8 cellular contexts compared by ENCODE assay signal in the genomic region with DNA sequence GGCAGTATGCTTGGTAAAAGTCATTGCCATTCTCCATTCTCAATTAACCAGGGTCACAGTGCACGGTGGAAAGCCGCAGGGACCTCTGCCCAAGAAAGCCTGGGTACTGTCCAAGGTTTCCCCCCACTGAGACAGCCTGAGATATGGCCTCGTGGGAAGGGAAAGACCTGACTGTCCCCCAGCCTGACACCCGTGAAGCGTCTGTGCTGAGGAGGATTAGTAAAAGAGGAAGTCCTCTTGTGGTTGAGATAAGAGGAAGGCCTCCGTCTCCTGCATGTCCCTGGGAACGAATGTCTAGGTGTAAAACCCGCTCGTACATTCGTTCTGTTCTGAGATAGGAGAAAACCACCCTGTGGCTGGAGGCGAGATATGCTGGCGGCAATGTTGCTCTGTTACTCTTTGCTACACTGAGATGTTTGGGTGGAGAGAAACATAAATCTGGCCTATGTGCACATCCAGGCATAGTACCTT.
A peak's percentile ranks its signal among the peaks of the same experiment; 100 is the strongest.
DNase-seq lines count a peak whose midpoint lies in the region; ATAC-seq and TF ChIP-seq lines count a peak whose summit lies in the region.
"Not testable (repeated sequence)": the region's sequence is repeated elsewhere in the genome, so short reads cannot be mapped to it uniquely, and the experiment has no call there.

No MANE protein-coding gene starts in this region.

- H2BK120ac ChIP-seq in IMR-90 (ENCODE audit: low read depth, low read length) = not testable (repeated sequence)

- H3K79me1 ChIP-seq in IMR-90 (ENCODE audit: low read depth in 1 of 2, low read length in 2 of 2) = not testable (repeated sequence)

- H2BK20ac ChIP-seq in IMR-90 (ENCODE audit: low read depth, low read length) = not testable (repeated sequence)

- H3K4me1 ChIP-seq in DOHH2 (ENCODE audit: control insufficient read depth, low read length); IMR-90 (ENCODE audit: control insufficient read depth, insufficient read depth, low read length): not testable (repeated sequence)

- not testable (repeated sequence) for H4K5ac ChIP-seq in IMR-90 (ENCODE audit: low read depth, low read length)

- dilution Hi-C loops in IMR-90 (cut with HindIII; ENCODE audit: low sequenced_read_pairs, unreplicated experiment) = not testable (repeated sequence)

- H3K27ac Mint-ChIP-seq in activated T-cell treated with anti-CD3 and anti-CD28 coated beads, Interleukin-2, amount 50 U/mL, for 72 hours = not testable (repeated sequence)

- H3K4me3 ChIP-seq in DOHH2 (ENCODE audit: low read length); IMR-90 (ENCODE audit: insufficient read depth, low read depth, low read length): not testable (repeated sequence)

- H3K9me3 ChIP-seq in DOHH2 (ENCODE audit: control insufficient read depth, insufficient read depth, low read length); IMR-90 (ENCODE audit: control insufficient read depth, insufficient read depth, low read length): not testable (repeated sequence)

- not testable (repeated sequence) for H4K8ac ChIP-seq in IMR-90 (ENCODE audit: low read depth in 2 of 2, low read length in 2 of 2)

- H3K14ac ChIP-seq in IMR-90 (replicated peaks; ENCODE audit: low read depth, low read length) = 0 out of 2 replicates have a peak overlapping the region, but pooled peaks have one; percentile 5

- intact Hi-C loops in IMR-90 (cut with micrococcal nuclease) = not testable (repeated sequence)

- not testable (repeated sequence) for H3K9me1 ChIP-seq in IMR-90 (ENCODE audit: insufficient read depth, low read length)

- H2BK5ac ChIP-seq in IMR-90 (ENCODE audit: low read depth, low read length, poor library complexity, severe bottlenecking) = not testable (repeated sequence)

- CTCF ChIA-PET in IMR-90 (lab: Yijun Ruan, JAX) = not testable (repeated sequence)

- not testable (repeated sequence) for BruUV-seq in IMR-90 (replicated peaks; lab: Mats Ljungman, UMichigan)

- not testable (repeated sequence) for H3K18ac ChIP-seq in IMR-90 (ENCODE audit: low read depth, low read length)

- POLR2A ChIA-PET in IMR-90 (lab: Charles Lee; ENCODE audit: unreplicated experiment) = not testable (repeated sequence)

- H3K27ac ChIP-seq in DOHH2 (ENCODE audit: low read depth, low read length); IMR-90 (ENCODE audit: insufficient read depth, low read length): not testable (repeated sequence)

- H3K4me2 ChIP-seq in DOHH2 (ENCODE audit: low read length) = peak overlapping the region; percentile 46
- not testable (repeated sequence) for H3K4me2 ChIP-seq in IMR-90 (ENCODE audit: low read depth, low read length)

- not testable (repeated sequence) for TF ChIP-seq CTCF in DOHH2 (IDR thresholded peaks at IDR 0.05; ENCODE audit: low read depth, low read length, poor library complexity, severe bottlenecking); IMR-90 (conservative IDR thresholded peaks at IDR 0.05; ENCODE audit: low read depth, low read length)

- no CpG with 5 or more reads among the region's 12 CpGs for WGBS in IMR-90 (ENCODE audit: extremely low coverage in 2 of 2, insufficient read length in 1 of 2), 2 experiments

- H3K4me1 Mint-ChIP-seq in activated T-cell treated with anti-CD3 and anti-CD28 coated beads, Interleukin-2, amount 50 U/mL, for 72 hours (ENCODE audit: low read depth) = peaks cover 18% of the 10 kb centered on the region

- H2AFZ ChIP-seq in IMR-90 (replicated peaks; ENCODE audit: low read length, poor library complexity) = not testable (repeated sequence)

- not testable (repeated sequence) for H3K56ac ChIP-seq in IMR-90 (ENCODE audit: extremely low read depth, insufficient read depth, low read length)

- H3K9ac ChIP-seq in IMR-90 (ENCODE audit: low read depth, low read length) = not testable (repeated sequence)

- not testable (repeated sequence) for TF ChIP-seq POLR2A in IMR-90 (IDR thresholded peaks at IDR 0.05; ENCODE audit: low read depth, low read length)

- not testable (repeated sequence) for H4K20me1 ChIP-seq in DOHH2 (ENCODE audit: control insufficient read depth, insufficient read depth, low read depth, low read length); IMR-90 (ENCODE audit: insufficient read depth, low read length)

- H2AK5ac ChIP-seq in IMR-90 (ENCODE audit: low read depth, low read length) = not testable (repeated sequence)

- not testable (repeated sequence) for H3K9me2 ChIP-seq in DOHH2 (replicated peaks; ENCODE audit: control insufficient read depth, low read length)

- not testable (repeated sequence) for H4K91ac ChIP-seq in IMR-90 (ENCODE audit: insufficient read depth, low read depth, low read length)

- not testable (repeated sequence) for H3K9me3 Mint-ChIP-seq in activated T-cell treated with anti-CD3 and anti-CD28 coated beads, Interleukin-2, amount 50 U/mL, for 72 hours

- DNase-seq in IMR-90 = not testable (repeated sequence)
- DNase-seq in SIG-M5 treated with dmso at 0.1 percent for 504 hours (lab: John Stamatoyannopoulos, UW; ENCODE audit: unreplicated experiment) (peak; percentile 68), inferior parietal cortex (ENCODE audit: extremely low spot score) (peak; percentile 36)
- peak; percentile 1 for DNase-seq in activated T-cell treated with anti-CD3 and anti-CD28 coated beads, Interleukin-2, amount 50 U/mL, for 72 hours
- peak; percentile 27 for DNase-seq in stimulated activated CD8-positive, alpha-beta memory T cell treated with anti-CD3 and anti-CD28 coated beads, Interleukin-4, amount 100 ng/mL, for 48 hours

- not testable (repeated sequence) for H3K36me3 ChIP-seq in DOHH2 (ENCODE audit: control insufficient read depth, low read length); IMR-90 (ENCODE audit: control insufficient read depth, insufficient read depth, low read length)

- H3K23ac ChIP-seq in IMR-90 (ENCODE audit: low read depth, low read length) = not testable (repeated sequence)

- not testable (repeated sequence) for H2AK9ac ChIP-seq in IMR-90 (replicated peaks; ENCODE audit: low read depth, low read length, poor library complexity)

- not testable (repeated sequence) for TF ChIP-seq RAD21 in IMR-90 (IDR thresholded peaks at IDR 0.05; ENCODE audit: low read length)

- not testable (repeated sequence) for H3K36me3 Mint-ChIP-seq in activated T-cell treated with anti-CD3 and anti-CD28 coated beads, Interleukin-2, amount 50 U/mL, for 72 hours (ENCODE audit: insufficient read depth in 2 of 2)

- not testable (repeated sequence) for H3K4ac ChIP-seq in IMR-90 (ENCODE audit: low read depth, low read length)

- in situ Hi-C loops in IMR-90 (cut with MboI; ENCODE audit: low sequenced_read_pairs) = not testable (repeated sequence)

- ATAC-seq in GM18907 (IDR thresholded peaks at IDR 0.05; ENCODE audit: unreplicated experiment) (peak; percentile 76), HG02798 (IDR thresholded peaks at IDR 0.05; ENCODE audit: poor library complexity, unreplicated experiment) (peak; percentile 73)
- not testable (repeated sequence) for ATAC-seq in IMR-90 (ENCODE audit: low read depth); activated T-cell treated with anti-CD3 and anti-CD28 coated beads, Interleukin-2, amount 50 U/mL, for 72 hours (replicated peaks in 1 of 2)

- H3K4me3 Mint-ChIP-seq in activated T-cell treated with anti-CD3 and anti-CD28 coated beads, Interleukin-2, amount 50 U/mL, for 72 hours = not testable (repeated sequence)

- not testable (repeated sequence) for H3F3A ChIP-seq in DOHH2 (ENCODE audit: control insufficient read depth, insufficient read depth)

- not testable (repeated sequence) for H3K27me3 ChIP-seq in DOHH2 (ENCODE audit: control insufficient read depth, low read length); IMR-90 (ENCODE audit: control insufficient read depth, insufficient read depth, low read length)

- H3K79me2 ChIP-seq in DOHH2 (ENCODE audit: control insufficient read depth, low read length) = not testable (repeated sequence)

- not testable (repeated sequence) for H3K27me3 Mint-ChIP-seq in activated T-cell treated with anti-CD3 and anti-CD28 coated beads, Interleukin-2, amount 50 U/mL, for 72 hours (ENCODE audit: low read depth)

- 0 out of 3 replicates have a peak overlapping the region, but pooled peaks have one; percentile 38 for H2BK15ac ChIP-seq in IMR-90 (ENCODE audit: low read depth, low read length)
